ENCODE assay signal across 30 cellular contexts in genomic region chr6:53770690-53771320, GRCh38. TPM values are rescaled to one million over a fixed set of nuclear protein-coding genes. Genes with fewer than 3 reads are reported as not detected.
DNase-seq lines count a peak whose midpoint lies in the region; ATAC-seq, FAIRE-seq and TF ChIP-seq lines count a peak whose summit lies in the region.
"Had no signal": no experiment of that assay in that cellular context is flagged by ENCODE, and none has a peak within 500 bp of the region (broad histone marks: within the 10 kb centered on the region; RNA-seq: fewer than 3 reads in every experiment).

No MANE protein-coding gene starts in this region.

- H4K20me1 ChIP-seq in IMR-90 (ENCODE audit: insufficient read depth, low read length) = no peaks in the 10 kb centered on the region

- H2AFZ ChIP-seq in IMR-90 (replicated peaks; ENCODE audit: low read length, poor library complexity) = no peak overlapping the region

- WGBS in IMR-90 (ENCODE audit: extremely low coverage in 2 of 2, insufficient read length in 1 of 2), 2 experiments = no CpG with 5 or more reads among the region's 3 CpGs
- no CpG with 5 or more reads among the region's 3 CpGs for WGBS in mesendoderm (ENCODE audit: extremely low coverage, insufficient coverage, low lambda C conversion rate)
- 92% methylated on average over 3 of the region's 3 CpGs for WGBS in thyroid gland, 2 donors

- no peaks in the 10 kb centered on the region for H3K27me3 ChIP-seq in Caco-2 (replicated peaks; ENCODE audit: control insufficient read depth, insufficient read depth, low read length)
- no peaks in the 10 kb centered on the region for H3K27me3 ChIP-seq in IMR-90 (ENCODE audit: control insufficient read depth, insufficient read depth, low read length)
- no peaks in the 10 kb centered on the region for H3K27me3 ChIP-seq in bronchial epithelial cell (ENCODE audit: control insufficient read depth, insufficient read depth, low read length)
- no peaks in the 10 kb centered on the region for H3K27me3 ChIP-seq in mesendoderm (ENCODE audit: insufficient read depth, low read length, poor library complexity)
- no peaks in the 10 kb centered on the region for H3K27me3 ChIP-seq in thyroid gland
- H3K27me3 ChIP-seq: body of pancreas, neutrophil had no signal

- H3K79me1 ChIP-seq in IMR-90 (ENCODE audit: low read depth in 1 of 2, low read length in 2 of 2) = no peaks in the 10 kb centered on the region
- H3K79me1 ChIP-seq in mesendoderm (ENCODE audit: low read length) = no peaks in the 10 kb centered on the region

- peaks cover 19% of the 10 kb centered on the region for H3K9me3 Mint-ChIP-seq in Caco-2 (ENCODE audit: unreplicated experiment)

- H3K27ac ChIP-seq in IMR-90 (ENCODE audit: insufficient read depth, low read length) (no peak overlapping the region), mesendoderm (ENCODE audit: low read depth, low read length) (no peak overlapping the region), thyroid gland (no peak overlapping the region)
- H3K27ac ChIP-seq: body of pancreas, neutrophil, prostate gland, VCaP had no signal

- H3K36me3 ChIP-seq in Caco-2 (ENCODE audit: control insufficient read depth, insufficient read depth, low read length) = no peaks in the 10 kb centered on the region
- H3K36me3 ChIP-seq in IMR-90 (ENCODE audit: control insufficient read depth, insufficient read depth, low read length) = no peaks in the 10 kb centered on the region
- H3K36me3 ChIP-seq in bronchial epithelial cell (ENCODE audit: control insufficient read depth, insufficient read depth, low read length) = no peaks in the 10 kb centered on the region
- no peaks in the 10 kb centered on the region for H3K36me3 ChIP-seq in mesendoderm (ENCODE audit: control insufficient read depth, insufficient read depth, low read length)
- no peaks in the 10 kb centered on the region for H3K36me3 ChIP-seq in thyroid gland
- H3K36me3 ChIP-seq: neutrophil, prostate gland had no signal

- H3K9ac ChIP-seq in IMR-90 (ENCODE audit: low read depth, low read length) (no peak overlapping the region), mesendoderm (ENCODE audit: low read length) (no peak overlapping the region)

- in situ Hi-C loops in IMR-90 (cut with MboI; ENCODE audit: low sequenced_read_pairs) = no loop called here

- H3K4me1 ChIP-seq in Caco-2 (peaks cover 34% of the 10 kb centered on the region), IMR-90 (ENCODE audit: control insufficient read depth, insufficient read depth, low read length) (peaks cover 5% of the 10 kb centered on the region; the same call in 1 of the 2 replicates), mesendoderm (ENCODE audit: control insufficient read depth, low read depth, low read length) (peaks cover 4% of the 10 kb centered on the region), thyroid gland (no peaks in the 10 kb centered on the region)
- H3K4me1 ChIP-seq: body of pancreas, prostate gland had no signal

- H3K4ac ChIP-seq in IMR-90 (ENCODE audit: low read depth, low read length) (no peak overlapping the region), mesendoderm (ENCODE audit: low read depth, low read length) (no peak overlapping the region)

- peak; percentile 40 for FAIRE-seq in bronchial epithelial cell (lab: Jason Lieb, UNC)
- FAIRE-seq: frontal cortex, K562 had no signal

- H4K5ac ChIP-seq in IMR-90 (ENCODE audit: low read depth, low read length) = no peak overlapping the region
- no peak overlapping the region for H4K5ac ChIP-seq in mesendoderm (ENCODE audit: low read length)

- CTCF ChIA-PET in Caco-2 (lab: Charles Lee) (interaction anchor here (0.7 kb wide), 1 partner anchor 36 kb away, joined by 3 read pairs; no protein-coding TSS in a partner anchor), IMR-90 (lab: Yijun Ruan, JAX) (no interaction called here)

- peaks cover 13% of the 10 kb centered on the region for H3K36me3 Mint-ChIP-seq in Caco-2 (ENCODE audit: insufficient read depth, unreplicated experiment)

- peak; percentile 42 for ATAC-seq in IMR-90 (ENCODE audit: low read depth)
- no peak for ATAC-seq in GM19023 (IDR thresholded peaks at IDR 0.05; ENCODE audit: unreplicated experiment)
- ATAC-seq: body of pancreas; K562; left colon; PC-3; sciatic nerve; stimulated activated memory B cell treated with anti-CD40 and anti-IgM and Interleukin-4, amounts not matched to agents 10 μg/mL and 1 μg/mL and 100 μg/mL, for 72 hours had no signal

- POLR2A ChIA-PET in Caco-2 (lab: Charles Lee) = interaction anchor here (0.6 to 3.1 kb wide), 3 partner anchors 23 to 37 kb away, joined by 3 to 36 read pairs (median 7); partner anchors contain the start of gene LRRC1
- POLR2A ChIA-PET in IMR-90 (lab: Charles Lee; ENCODE audit: unreplicated experiment) = no interaction called here

- no peak overlapping the region for H3K14ac ChIP-seq in IMR-90 (replicated peaks; ENCODE audit: low read depth, low read length)

- H2BK5ac ChIP-seq in IMR-90 (ENCODE audit: low read depth, low read length, poor library complexity, severe bottlenecking) = no peak overlapping the region
- H2BK5ac ChIP-seq in mesendoderm (ENCODE audit: low read length) = no peak overlapping the region

- H3K4me3 ChIP-seq in Caco-2 (ENCODE audit: low read depth, low read length) = no peak overlapping the region
- H3K4me3 ChIP-seq in IMR-90 (ENCODE audit: insufficient read depth, low read depth, low read length) = no peak overlapping the region
- H3K4me3 ChIP-seq in bronchial epithelial cell (ENCODE audit: low read depth, low read length) = no peak overlapping the region
- no peak overlapping the region for H3K4me3 ChIP-seq in mesendoderm (ENCODE audit: low read length)
- H3K4me3 ChIP-seq in thyroid gland (replicated peaks in 1 of 3) = no peak overlapping the region
- H3K4me3 ChIP-seq: body of pancreas, K562, prostate gland had no signal

- H2BK15ac ChIP-seq in IMR-90 (ENCODE audit: low read depth, low read length) (no peak overlapping the region), mesendoderm (replicated peaks; ENCODE audit: low read depth) (no peak overlapping the region)

- no peak overlapping the region for H3K27ac Mint-ChIP-seq in Caco-2 (ENCODE audit: unreplicated experiment)
- H3K27ac Mint-ChIP-seq: activated naive CD8-positive, alpha-beta T cell treated with anti-CD3 and anti-CD28 coated beads for 36 hours; B cell; CD8-positive, alpha-beta memory T cell; stimulated activated memory B cell treated with anti-CD40 and anti-IgM and Interleukin-4, amounts not matched to agents 10 μg/mL and 1 μg/mL and 100 μg/mL, for 72 hours had no signal

- H3K9me3 ChIP-seq in Caco-2 (peaks cover 6% of the 10 kb centered on the region; the same call in 1 of the 2 replicates), IMR-90 (ENCODE audit: control insufficient read depth, insufficient read depth, low read length) (no peaks in the 10 kb centered on the region), thyroid gland (no peaks in the 10 kb centered on the region)
- H3K9me3 ChIP-seq: body of pancreas, neutrophil, prostate gland had no signal

- dilution Hi-C loops in IMR-90 (cut with HindIII; ENCODE audit: low sequenced_read_pairs, unreplicated experiment) = no loop called here

- H3K4me1 Mint-ChIP-seq in Caco-2 (ENCODE audit: low read depth, unreplicated experiment) = peaks cover 44% of the 10 kb centered on the region
- H3K4me1 Mint-ChIP-seq: activated naive CD8-positive, alpha-beta T cell treated with anti-CD3 and anti-CD28 coated beads for 36 hours; B cell; CD8-positive, alpha-beta memory T cell; stimulated activated memory B cell treated with anti-CD40 and anti-IgM and Interleukin-4, amounts not matched to agents 10 μg/mL and 1 μg/mL and 100 μg/mL, for 72 hours had no signal

- H3K9me1 ChIP-seq in IMR-90 (ENCODE audit: insufficient read depth, low read length) = no peaks in the 10 kb centered on the region

- TF ChIP-seq CTCF in Caco-2 (IDR thresholded peaks at IDR 0.05; ENCODE audit: insufficient read depth in 1 of 2, low read depth in 1 of 2, low read length in 1 of 2, severe bottlenecking in 1 of 2, unreplicated experiment in 1 of 2) = no peak
- no peak for TF ChIP-seq CTCF in IMR-90 (conservative IDR thresholded peaks at IDR 0.05; ENCODE audit: low read depth, low read length)
- TF ChIP-seq CTCF in bronchial epithelial cell (IDR thresholded peaks at IDR 0.05; ENCODE audit: insufficient read depth, low read length, severe bottlenecking) = no peak
- TF ChIP-seq CTCF in thyroid gland (IDR thresholded peaks at IDR 0.05) = no peak

- H3K56ac ChIP-seq in IMR-90 (ENCODE audit: extremely low read depth, insufficient read depth, low read length) = no peak overlapping the region
- no peak overlapping the region for H3K56ac ChIP-seq in mesendoderm (ENCODE audit: low read length)

- no peak overlapping the region for H4K91ac ChIP-seq in IMR-90 (ENCODE audit: insufficient read depth, low read depth, low read length)

- DNase-seq in Caco-2 (peak; percentile 49 to 58), IMR-90 (peak; percentile 23), bronchial epithelial cell (ENCODE audit: low read depth) (peak; percentile 85), mesendoderm (peak; percentile 41), NCI-H82 treated with DMSO at 0.1 percent for 48 hours (lab: John Stamatoyannopoulos, UW; ENCODE audit: unreplicated experiment) (no peak), thyroid gland (no peak), HK-2 (ENCODE audit: unreplicated experiment) (no peak)
- DNase-seq: activated CD4-positive, alpha-beta T cell treated with anti-CD3 and anti-CD28 coated beads for 4 hours; activated effector memory CD4-positive, alpha-beta T cell treated with anti-CD3 and anti-CD28 coated beads, Interleukin-2, amount 50 U/mL, for 16 hours; activated naive CD8-positive, alpha-beta T cell treated with anti-CD3 and anti-CD28 coated beads for 36 hours; body of pancreas; CD8-positive, alpha-beta memory T cell; HCEC 1CT; left colon; NCI-H2029 treated with DMSO at 0.1 percent for 48 hours; NK-92 treated with Interleukin-12 subunit alpha and Interleukin-12 subunit beta, amount 100 ng/mL, for 24 hours; PC-3; Right ventricle myocardium superior; stimulated activated CD4-positive, alpha-beta T cell treated with anti-CD3 and anti-CD28 coated beads, Interleukin-4, amount 100 ng/mL, for 4 hours; SW 1271; T-helper 9 cell had no signal

- H4K8ac ChIP-seq in IMR-90 (ENCODE audit: low read depth in 2 of 2, low read length in 2 of 2) (no peak overlapping the region), mesendoderm (ENCODE audit: low read depth, low read length) (no peak overlapping the region)

- H3K23ac ChIP-seq in IMR-90 (ENCODE audit: low read depth, low read length) = no peak overlapping the region
- H3K23ac ChIP-seq in mesendoderm (ENCODE audit: low read length) = no peak overlapping the region

- no peak overlapping the region for H3K4me3 Mint-ChIP-seq in Caco-2 (ENCODE audit: unreplicated experiment)
- H3K4me3 Mint-ChIP-seq: activated naive CD8-positive, alpha-beta T cell treated with anti-CD3 and anti-CD28 coated beads for 36 hours; B cell; CD8-positive, alpha-beta memory T cell; stimulated activated memory B cell treated with anti-CD40 and anti-IgM and Interleukin-4, amounts not matched to agents 10 μg/mL and 1 μg/mL and 100 μg/mL, for 72 hours had no signal

- H2BK20ac ChIP-seq in IMR-90 (ENCODE audit: low read depth, low read length) = no peak overlapping the region

- TF ChIP-seq POLR2A in IMR-90 (IDR thresholded peaks at IDR 0.05; ENCODE audit: low read depth, low read length) (no peak), thyroid gland (IDR thresholded peaks at IDR 0.05) (no peak)

- no peak overlapping the region for H2BK120ac ChIP-seq in IMR-90 (ENCODE audit: low read depth, low read length)
- H2BK120ac ChIP-seq in mesendoderm (ENCODE audit: low read depth, low read length) = no peak overlapping the region

- TF ChIP-seq RAD21 in IMR-90 (IDR thresholded peaks at IDR 0.05; ENCODE audit: low read length) = no peak

- no peaks in the 10 kb centered on the region for H3K79me2 ChIP-seq in mesendoderm (ENCODE audit: control insufficient read depth, insufficient read depth, low read length)

- no peaks in the 10 kb centered on the region for H3K27me3 Mint-ChIP-seq in Caco-2 (ENCODE audit: insufficient read depth, unreplicated experiment)

- H3K4me2 ChIP-seq in IMR-90 (ENCODE audit: low read depth, low read length) (no peak overlapping the region), mesendoderm (ENCODE audit: low read length) (no peak overlapping the region)

- no peak overlapping the region for H3K18ac ChIP-seq in IMR-90 (ENCODE audit: low read depth, low read length)
- H3K18ac ChIP-seq in mesendoderm (ENCODE audit: low read length) = no peak overlapping the region

- no peak overlapping the region for H2AK5ac ChIP-seq in IMR-90 (ENCODE audit: low read depth, low read length)
- H2AK5ac ChIP-seq in mesendoderm (ENCODE audit: low read length) = no peak overlapping the region

- BruUV-seq in Caco-2 (replicated peaks; lab: Mats Ljungman, UMichigan) = no TSS peak
- BruUV-seq in IMR-90 (replicated peaks; lab: Mats Ljungman, UMichigan) = no TSS peak

- intact Hi-C loops in Caco-2 (cut with micrococcal nuclease; ENCODE audit: unreplicated experiment) = no loop called here
- intact Hi-C loops in IMR-90 (cut with micrococcal nuclease) = no loop called here
- intact Hi-C loops in thyroid gland (cut with DNase I) = no loop called here

- H2AK9ac ChIP-seq in IMR-90 (replicated peaks; ENCODE audit: low read depth, low read length, poor library complexity) = no peak overlapping the region

RNA-seq across cellular contexts. Expression of gene LRRC1, which starts 24.0 kb away (rescaled TPM):
- total RNA-seq in Caco-2 (2022) (60.8 and 66.1 TPM in 2 replicates), IMR-90 (2012; rRNA removed) (6.1 and 6.7 TPM in 2 replicates), bronchial epithelial cell (19.7 and 22.9 TPM in 2 replicates), thyroid gland (10 to 100 TPM; 41.7 to 52.4 (median 48.4) TPM)
- 4.3 and 5.1 TPM in 2 replicates for polyA plus RNA-seq in IMR-90 (2012; rRNA removed)
- 3.1 and 3.6 TPM in 2 replicates for polyA plus RNA-seq in IMR-90 (2012; cell fraction: cytosol; rRNA removed)
- 5.1 and 13.1 TPM in 2 replicates for polyA plus RNA-seq in IMR-90 (2012; cell fraction: nucleus; rRNA removed; ENCODE audit: low replicate concordance)
- 6.6 TPM for polyA plus RNA-seq in mesendoderm (2013, experiment 1 of 2)
- 6.9 TPM for polyA plus RNA-seq in mesendoderm (2013, experiment 2 of 2)
- total RNA-seq: K562 had no signal
- polyA plus RNA-seq: K562 had no signal

Comparison
In these comparisons a context has a peak if more than half of its experiments do, and no peak if none do; other contexts are left out.
1. DNase-seq: peak in Caco-2 (2 of 2), IMR-90 (single experiment), bronchial epithelial cell (single experiment) and mesendoderm (single experiment); none in NCI-H82 treated with DMSO at 0.1 percent for 48 hours (single experiment), thyroid gland (0 of 2) and HK-2 (single experiment).